In genomic region chr1:154183045-154183968, GRCh38 we compare ENCODE assay signal across 1 cellular context.
A peak's percentile ranks its signal among the peaks of the same experiment; 100 is the strongest.
TF ChIP-seq lines count a peak whose summit lies in the region.

No MANE protein-coding gene starts in this region.

TF ChIP-seq in GM12878, 131 proteins besides CTCF, POLR2A, EP300 and RAD21 (continued from another document and continues in another):
- TF ChIP-seq IRF5 (IDR thresholded peaks at IDR 0.05; ENCODE audit: borderline replicate concordance) (no peak), USF1 (IDR thresholded peaks at IDR 0.05; ENCODE audit: borderline replicate concordance, extremely low read length, insufficient read depth, low read depth, low read length) (no peak), KAT2A (conservative IDR thresholded peaks at IDR 0.05; ENCODE audit: control insufficient read depth, low read depth, low read length) (no peak), SMC3 (IDR thresholded peaks at IDR 0.05; ENCODE audit: borderline replicate concordance, low read length) (no peak), TARDBP (IDR thresholded peaks at IDR 0.05; ENCODE audit: borderline replicate concordance) (peak; percentile 62; the same call in 1 of the 2 replicates), STAT1 (conservative IDR thresholded peaks at IDR 0.05) (no peak), HDAC6 (IDR thresholded peaks at IDR 0.05; ENCODE audit: unreplicated experiment) (no peak), E2F8 (IDR thresholded peaks at IDR 0.05; ENCODE audit: low read depth, partially characterized antibody) (peak; percentile 93), MYC (IDR thresholded peaks at IDR 0.05; ENCODE audit: insufficient read depth, insufficient read length, insufficient replicate concordance, low read length, severe bottlenecking) (no peak), ZBED1 (IDR thresholded peaks at IDR 0.05; ENCODE audit: borderline replicate concordance) (0 out of 2 replicates have a peak, but pooled peaks have one; percentile 52), SIN3A (IDR thresholded peaks at IDR 0.05; ENCODE audit: low read depth, low read length) (no peak; the same call in 1 of the 2 replicates), ZNF274 (IDR thresholded peaks at IDR 0.05; ENCODE audit: insufficient read depth, insufficient read length) (no peak), TAF1 (IDR thresholded peaks at IDR 0.05; ENCODE audit: borderline replicate concordance, low read depth, low read length) (peak; percentile 91), LARP7 (IDR thresholded peaks at IDR 0.05) (peak; percentile 80), CBX3 (IDR thresholded peaks at IDR 0.05; ENCODE audit: borderline replicate concordance, low read depth) (no peak), RUNX3 (IDR thresholded peaks at IDR 0.05; ENCODE audit: low read length) (peak; percentile 49; the same call in 1 of the 2 replicates), DPF2 (IDR thresholded peaks at IDR 0.05) (no peak; the same call in 1 of the 2 replicates), ZZZ3 (IDR thresholded peaks at IDR 0.05; ENCODE audit: control insufficient read depth, insufficient read length, low read depth) (no peak), CREM (IDR thresholded peaks at IDR 0.05; ENCODE audit: low read depth) (peak; percentile 98), CHD4 (IDR thresholded peaks at IDR 0.05) (no peak), JUND (IDR thresholded peaks at IDR 0.05; ENCODE audit: low read depth, low read length) (no peak), FOS (IDR thresholded peaks at IDR 0.05; ENCODE audit: borderline replicate concordance, extremely low read depth, insufficient read length) (no peak), ZNF207 (IDR thresholded peaks at IDR 0.05; ENCODE audit: borderline replicate concordance) (no peak; the same call in none of the 2 replicates), NRF1 (conservative IDR thresholded peaks at IDR 0.05; ENCODE audit: low read depth, low read length) (no peak; the same call in 1 of the 2 replicates), CHD1 (IDR thresholded peaks at IDR 0.05; ENCODE audit: low read depth, low read length) (no peak), SP1 (IDR thresholded peaks at IDR 0.05; ENCODE audit: low read depth, low read length) (peak; percentile 53), RB1 (IDR thresholded peaks at IDR 0.05; ENCODE audit: borderline replicate concordance) (peak; percentile 96; the same call in 1 of the 2 replicates), BHLHE40 (IDR thresholded peaks at IDR 0.05; ENCODE audit: borderline replicate concordance in 1 of 2, low read depth in 2 of 2, low read length in 1 of 2) (peak in 1 of 2 experiments; percentile 72; a peak in 2 of 4 replicates), BRCA1 (IDR thresholded peaks at IDR 0.05; ENCODE audit: low read depth, low read length) (no peak), MEF2B (IDR thresholded peaks at IDR 0.05; ENCODE audit: partially characterized antibody, poor library complexity, severe bottlenecking) (peak; percentile 52)
- TF ChIP-seq, protein P1, sequence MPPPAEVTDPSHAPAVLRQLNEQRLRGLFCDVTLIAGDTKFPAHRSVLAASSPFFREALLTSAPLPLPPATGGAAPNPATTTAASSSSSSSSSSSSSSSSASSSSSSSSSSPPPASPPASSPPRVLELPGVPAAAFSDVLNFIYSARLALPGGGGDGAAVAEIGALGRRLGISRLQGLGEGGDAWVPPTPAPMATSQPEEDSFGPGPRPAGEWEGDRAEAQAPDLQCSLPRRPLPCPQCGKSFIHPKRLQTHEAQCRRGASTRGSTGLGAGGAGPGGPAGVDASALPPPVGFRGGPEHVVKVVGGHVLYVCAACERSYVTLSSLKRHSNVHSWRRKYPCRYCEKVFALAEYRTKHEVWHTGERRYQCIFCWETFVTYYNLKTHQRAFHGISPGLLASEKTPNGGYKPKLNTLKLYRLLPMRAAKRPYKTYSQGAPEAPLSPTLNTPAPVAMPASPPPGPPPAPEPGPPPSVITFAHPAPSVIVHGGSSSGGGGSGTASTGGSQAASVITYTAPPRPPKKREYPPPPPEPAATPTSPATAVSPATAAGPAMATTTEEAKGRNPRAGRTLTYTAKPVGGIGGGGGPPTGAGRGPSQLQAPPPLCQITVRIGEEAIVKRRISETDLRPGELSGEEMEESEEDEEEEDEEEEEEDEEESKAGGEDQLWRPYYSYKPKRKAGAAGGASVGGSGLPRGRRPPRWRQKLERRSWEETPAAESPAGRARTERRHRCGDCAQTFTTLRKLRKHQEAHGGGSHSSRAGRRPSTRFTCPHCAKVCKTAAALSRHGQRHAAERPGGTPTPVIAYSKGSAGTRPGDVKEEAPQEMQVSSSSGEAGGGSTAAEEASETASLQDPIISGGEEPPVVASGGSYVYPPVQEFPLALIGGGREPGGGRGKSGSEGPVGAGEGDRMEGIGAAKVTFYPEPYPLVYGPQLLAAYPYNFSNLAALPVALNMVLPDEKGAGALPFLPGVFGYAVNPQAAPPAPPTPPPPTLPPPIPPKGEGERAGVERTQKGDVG (CRISPR knock-in tag; IDR thresholded peaks at IDR 0.05): no peak
- TF ChIP-seq, protein P2, sequence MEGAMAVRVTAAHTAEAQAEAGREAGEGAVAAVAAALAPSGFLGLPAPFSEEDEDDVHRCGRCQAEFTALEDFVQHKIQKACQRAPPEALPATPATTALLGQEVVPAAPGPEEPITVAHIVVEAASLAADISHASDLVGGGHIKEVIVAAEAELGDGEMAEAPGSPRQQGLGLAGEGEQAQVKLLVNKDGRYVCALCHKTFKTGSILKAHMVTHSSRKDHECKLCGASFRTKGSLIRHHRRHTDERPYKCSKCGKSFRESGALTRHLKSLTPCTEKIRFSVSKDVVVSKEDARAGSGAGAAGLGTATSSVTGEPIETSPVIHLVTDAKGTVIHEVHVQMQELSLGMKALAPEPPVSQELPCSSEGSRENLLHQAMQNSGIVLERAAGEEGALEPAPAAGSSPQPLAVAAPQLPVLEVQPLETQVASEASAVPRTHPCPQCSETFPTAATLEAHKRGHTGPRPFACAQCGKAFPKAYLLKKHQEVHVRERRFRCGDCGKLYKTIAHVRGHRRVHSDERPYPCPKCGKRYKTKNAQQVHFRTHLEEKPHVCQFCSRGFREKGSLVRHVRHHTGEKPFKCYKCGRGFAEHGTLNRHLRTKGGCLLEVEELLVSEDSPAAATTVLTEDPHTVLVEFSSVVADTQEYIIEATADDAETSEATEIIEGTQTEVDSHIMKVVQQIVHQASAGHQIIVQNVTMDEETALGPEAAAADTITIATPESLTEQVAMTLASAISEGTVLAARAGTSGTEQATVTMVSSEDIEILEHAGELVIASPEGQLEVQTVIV (IDR thresholded peaks at IDR 0.05; ENCODE audit: borderline replicate concordance, partially characterized antibody): peak; percentile 80
- TF ChIP-seq, protein P3, sequence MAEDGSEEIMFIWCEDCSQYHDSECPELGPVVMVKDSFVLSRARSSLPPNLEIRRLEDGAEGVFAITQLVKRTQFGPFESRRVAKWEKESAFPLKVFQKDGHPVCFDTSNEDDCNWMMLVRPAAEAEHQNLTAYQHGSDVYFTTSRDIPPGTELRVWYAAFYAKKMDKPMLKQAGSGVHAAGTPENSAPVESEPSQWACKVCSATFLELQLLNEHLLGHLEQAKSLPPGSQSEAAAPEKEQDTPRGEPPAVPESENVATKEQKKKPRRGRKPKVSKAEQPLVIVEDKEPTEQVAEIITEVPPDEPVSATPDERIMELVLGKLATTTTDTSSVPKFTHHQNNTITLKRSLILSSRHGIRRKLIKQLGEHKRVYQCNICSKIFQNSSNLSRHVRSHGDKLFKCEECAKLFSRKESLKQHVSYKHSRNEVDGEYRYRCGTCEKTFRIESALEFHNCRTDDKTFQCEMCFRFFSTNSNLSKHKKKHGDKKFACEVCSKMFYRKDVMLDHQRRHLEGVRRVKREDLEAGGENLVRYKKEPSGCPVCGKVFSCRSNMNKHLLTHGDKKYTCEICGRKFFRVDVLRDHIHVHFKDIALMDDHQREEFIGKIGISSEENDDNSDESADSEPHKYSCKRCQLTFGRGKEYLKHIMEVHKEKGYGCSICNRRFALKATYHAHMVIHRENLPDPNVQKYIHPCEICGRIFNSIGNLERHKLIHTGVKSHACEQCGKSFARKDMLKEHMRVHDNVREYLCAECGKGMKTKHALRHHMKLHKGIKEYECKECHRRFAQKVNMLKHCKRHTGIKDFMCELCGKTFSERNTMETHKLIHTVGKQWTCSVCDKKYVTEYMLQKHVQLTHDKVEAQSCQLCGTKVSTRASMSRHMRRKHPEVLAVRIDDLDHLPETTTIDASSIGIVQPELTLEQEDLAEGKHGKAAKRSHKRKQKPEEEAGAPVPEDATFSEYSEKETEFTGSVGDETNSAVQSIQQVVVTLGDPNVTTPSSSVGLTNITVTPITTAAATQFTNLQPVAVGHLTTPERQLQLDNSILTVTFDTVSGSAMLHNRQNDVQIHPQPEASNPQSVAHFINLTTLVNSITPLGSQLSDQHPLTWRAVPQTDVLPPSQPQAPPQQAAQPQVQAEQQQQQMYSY (CRISPR knock-in tag; IDR thresholded peaks at IDR 0.05): no peak
- TF ChIP-seq, protein P4, sequence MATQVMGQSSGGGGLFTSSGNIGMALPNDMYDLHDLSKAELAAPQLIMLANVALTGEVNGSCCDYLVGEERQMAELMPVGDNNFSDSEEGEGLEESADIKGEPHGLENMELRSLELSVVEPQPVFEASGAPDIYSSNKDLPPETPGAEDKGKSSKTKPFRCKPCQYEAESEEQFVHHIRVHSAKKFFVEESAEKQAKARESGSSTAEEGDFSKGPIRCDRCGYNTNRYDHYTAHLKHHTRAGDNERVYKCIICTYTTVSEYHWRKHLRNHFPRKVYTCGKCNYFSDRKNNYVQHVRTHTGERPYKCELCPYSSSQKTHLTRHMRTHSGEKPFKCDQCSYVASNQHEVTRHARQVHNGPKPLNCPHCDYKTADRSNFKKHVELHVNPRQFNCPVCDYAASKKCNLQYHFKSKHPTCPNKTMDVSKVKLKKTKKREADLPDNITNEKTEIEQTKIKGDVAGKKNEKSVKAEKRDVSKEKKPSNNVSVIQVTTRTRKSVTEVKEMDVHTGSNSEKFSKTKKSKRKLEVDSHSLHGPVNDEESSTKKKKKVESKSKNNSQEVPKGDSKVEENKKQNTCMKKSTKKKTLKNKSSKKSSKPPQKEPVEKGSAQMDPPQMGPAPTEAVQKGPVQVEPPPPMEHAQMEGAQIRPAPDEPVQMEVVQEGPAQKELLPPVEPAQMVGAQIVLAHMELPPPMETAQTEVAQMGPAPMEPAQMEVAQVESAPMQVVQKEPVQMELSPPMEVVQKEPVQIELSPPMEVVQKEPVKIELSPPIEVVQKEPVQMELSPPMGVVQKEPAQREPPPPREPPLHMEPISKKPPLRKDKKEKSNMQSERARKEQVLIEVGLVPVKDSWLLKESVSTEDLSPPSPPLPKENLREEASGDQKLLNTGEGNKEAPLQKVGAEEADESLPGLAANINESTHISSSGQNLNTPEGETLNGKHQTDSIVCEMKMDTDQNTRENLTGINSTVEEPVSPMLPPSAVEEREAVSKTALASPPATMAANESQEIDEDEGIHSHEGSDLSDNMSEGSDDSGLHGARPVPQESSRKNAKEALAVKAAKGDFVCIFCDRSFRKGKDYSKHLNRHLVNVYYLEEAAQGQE (IDR thresholded peaks at IDR 0.05; ENCODE audit: low read depth, low read length): no peak
- TF ChIP-seq, protein P5, sequence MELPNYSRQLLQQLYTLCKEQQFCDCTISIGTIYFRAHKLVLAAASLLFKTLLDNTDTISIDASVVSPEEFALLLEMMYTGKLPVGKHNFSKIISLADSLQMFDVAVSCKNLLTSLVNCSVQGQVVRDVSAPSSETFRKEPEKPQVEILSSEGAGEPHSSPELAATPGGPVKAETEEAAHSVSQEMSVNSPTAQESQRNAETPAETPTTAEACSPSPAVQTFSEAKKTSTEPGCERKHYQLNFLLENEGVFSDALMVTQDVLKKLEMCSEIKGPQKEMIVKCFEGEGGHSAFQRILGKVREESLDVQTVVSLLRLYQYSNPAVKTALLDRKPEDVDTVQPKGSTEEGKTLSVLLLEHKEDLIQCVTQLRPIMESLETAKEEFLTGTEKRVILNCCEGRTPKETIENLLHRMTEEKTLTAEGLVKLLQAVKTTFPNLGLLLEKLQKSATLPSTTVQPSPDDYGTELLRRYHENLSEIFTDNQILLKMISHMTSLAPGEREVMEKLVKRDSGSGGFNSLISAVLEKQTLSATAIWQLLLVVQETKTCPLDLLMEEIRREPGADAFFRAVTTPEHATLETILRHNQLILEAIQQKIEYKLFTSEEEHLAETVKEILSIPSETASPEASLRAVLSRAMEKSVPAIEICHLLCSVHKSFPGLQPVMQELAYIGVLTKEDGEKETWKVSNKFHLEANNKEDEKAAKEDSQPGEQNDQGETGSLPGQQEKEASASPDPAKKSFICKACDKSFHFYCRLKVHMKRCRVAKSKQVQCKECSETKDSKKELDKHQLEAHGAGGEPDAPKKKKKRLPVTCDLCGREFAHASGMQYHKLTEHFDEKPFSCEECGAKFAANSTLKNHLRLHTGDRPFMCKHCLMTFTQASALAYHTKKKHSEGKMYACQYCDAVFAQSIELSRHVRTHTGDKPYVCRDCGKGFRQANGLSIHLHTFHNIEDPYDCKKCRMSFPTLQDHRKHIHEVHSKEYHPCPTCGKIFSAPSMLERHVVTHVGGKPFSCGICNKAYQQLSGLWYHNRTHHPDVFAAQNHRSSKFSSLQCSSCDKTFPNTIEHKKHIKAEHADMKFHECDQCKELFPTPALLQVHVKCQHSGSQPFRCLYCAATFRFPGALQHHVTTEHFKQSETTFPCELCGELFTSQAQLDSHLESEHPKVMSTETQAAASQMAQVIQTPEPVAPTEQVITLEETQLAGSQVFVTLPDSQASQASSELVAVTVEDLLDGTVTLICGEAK (IDR thresholded peaks at IDR 0.05; ENCODE audit: borderline replicate concordance): peak; percentile 94
